In genomic region chr3:169564883-169565282, GRCh38 we compare ENCODE assay signal across 12 cellular contexts.
DNase-seq lines count a peak whose midpoint lies in the region; ATAC-seq and TF ChIP-seq lines count a peak whose summit lies in the region.
"Had no signal": no experiment of that assay in that cellular context is flagged by ENCODE, and none has a peak within 500 bp of the region (broad histone marks: within the 10 kb centered on the region; RNA-seq: fewer than 3 reads in every experiment).

No MANE protein-coding gene starts in this region.

- H3K9me3 ChIP-seq in mucosa of descending colon = no peaks in the 10 kb centered on the region
- H3K9me3 ChIP-seq: SJSA1 had no signal

- no peak overlapping the region for H3K4me3 Mint-ChIP-seq in T-cell
- H3K4me3 Mint-ChIP-seq in activated CD4-positive, alpha-beta memory T cell treated with anti-CD3 and anti-CD28 coated beads, Interleukin-2, amount 10 ng/mL, durations not matched to agents 7 days and 5 days = no peak overlapping the region
- H3K4me3 Mint-ChIP-seq: activated naive CD8-positive, alpha-beta T cell treated with anti-CD3 and anti-CD28 coated beads, Interleukin-2, amount 50 U/mL, for 24 hours had no signal

- H3K9me3 Mint-ChIP-seq in T-cell = no peaks in the 10 kb centered on the region
- no peaks in the 10 kb centered on the region for H3K9me3 Mint-ChIP-seq in activated CD4-positive, alpha-beta memory T cell treated with anti-CD3 and anti-CD28 coated beads, Interleukin-2, amount 10 ng/mL, durations not matched to agents 7 days and 5 days
- H3K9me3 Mint-ChIP-seq: activated naive CD8-positive, alpha-beta T cell treated with anti-CD3 and anti-CD28 coated beads, Interleukin-2, amount 50 U/mL, for 24 hours had no signal

- H3K27ac Mint-ChIP-seq in T-cell = no peak overlapping the region
- no peak overlapping the region for H3K27ac Mint-ChIP-seq in activated CD4-positive, alpha-beta memory T cell treated with anti-CD3 and anti-CD28 coated beads, Interleukin-2, amount 10 ng/mL, durations not matched to agents 7 days and 5 days
- H3K27ac Mint-ChIP-seq: activated naive CD8-positive, alpha-beta T cell treated with anti-CD3 and anti-CD28 coated beads, Interleukin-2, amount 50 U/mL, for 24 hours had no signal

- no peaks in the 10 kb centered on the region for H3K4me1 Mint-ChIP-seq in T-cell
- peaks cover 8% of the 10 kb centered on the region for H3K4me1 Mint-ChIP-seq in activated CD4-positive, alpha-beta memory T cell treated with anti-CD3 and anti-CD28 coated beads, Interleukin-2, amount 10 ng/mL, durations not matched to agents 7 days and 5 days
- H3K4me1 Mint-ChIP-seq: activated naive CD8-positive, alpha-beta T cell treated with anti-CD3 and anti-CD28 coated beads, Interleukin-2, amount 50 U/mL, for 24 hours had no signal

- intact Hi-C loops in mucosa of descending colon (cut with DNase I, micrococcal nuclease) = no loop called here

- POLR2A ChIA-PET in T-cell (lab: Charles Lee) = no interaction called here
- POLR2A ChIA-PET in activated CD4-positive, alpha-beta memory T cell treated with anti-CD3 and anti-CD28 coated beads, Interleukin-2, amount 10 ng/mL, durations not matched to agents 7 days and 5 days (lab: Charles Lee) = no interaction called here

- ATAC-seq in GM18519 (IDR thresholded peaks at IDR 0.05; ENCODE audit: low FRiP score, unreplicated experiment) (peak; percentile 60), HG02642 (IDR thresholded peaks at IDR 0.05; ENCODE audit: poor library complexity, unreplicated experiment) (peak; percentile 48), mucosa of descending colon (peak; percentile 32), T-cell (replicated peaks in 1 of 4) (no peak), GM21526 (IDR thresholded peaks at IDR 0.05; ENCODE audit: low FRiP score, unreplicated experiment) (no peak)
- ATAC-seq: activated naive CD8-positive, alpha-beta T cell treated with anti-CD3 and anti-CD28 coated beads, Interleukin-2, amount 50 U/mL, for 24 hours had no signal

- CTCF ChIA-PET in T-cell (lab: Charles Lee) = no interaction called here
- CTCF ChIA-PET in activated CD4-positive, alpha-beta memory T cell treated with anti-CD3 and anti-CD28 coated beads, Interleukin-2, amount 10 ng/mL, durations not matched to agents 7 days and 5 days (lab: Charles Lee) = interaction anchor here (1.1 kb wide), 1 partner anchor 104 kb away, joined by 3 read pairs; no protein-coding TSS in a partner anchor

- H3K4me3 ChIP-seq in mucosa of descending colon = no peak overlapping the region
- H3K4me3 ChIP-seq: SJSA1 had no signal

- no peaks in the 10 kb centered on the region for H3K36me3 Mint-ChIP-seq in T-cell
- H3K36me3 Mint-ChIP-seq in activated CD4-positive, alpha-beta memory T cell treated with anti-CD3 and anti-CD28 coated beads, Interleukin-2, amount 10 ng/mL, durations not matched to agents 7 days and 5 days (ENCODE audit: low read depth) = no peaks in the 10 kb centered on the region

- no peak for TF ChIP-seq CTCF in mucosa of descending colon (IDR thresholded peaks at IDR 0.05)

- DNase-seq in SK-N-DZ (ENCODE audit: low spot score) (peak; percentile 26), mucosa of descending colon (no peak), T-cell (no peak), hypothalamus (lab: John Stamatoyannopoulos, UW) (no peak)
- no peak for DNase-seq in activated CD4-positive, alpha-beta memory T cell treated with anti-CD3 and anti-CD28 coated beads, Interleukin-2, amount 10 ng/mL, durations not matched to agents 7 days and 5 days
- DNase-seq: activated naive CD8-positive, alpha-beta T cell treated with anti-CD3 and anti-CD28 coated beads, Interleukin-2, amount 50 U/mL, for 24 hours; DMS79 treated with DMSO at 0.1 percent for 48 hours; stimulated activated CD4-positive, alpha-beta T cell treated with anti-CD3 and anti-CD28 coated beads, Interleukin-4, amount 100 ng/mL, for 24 hours had no signal

- no peaks in the 10 kb centered on the region for H3K36me3 ChIP-seq in mucosa of descending colon (ENCODE audit: low read depth)
- H3K36me3 ChIP-seq: SJSA1 had no signal

- H3K4me1 ChIP-seq in mucosa of descending colon (ENCODE audit: low read depth) = no peaks in the 10 kb centered on the region
- H3K4me1 ChIP-seq: SJSA1 had no signal

- peaks cover 16 to 17% of the 10 kb centered on the region in 2 donors for H3K27me3 Mint-ChIP-seq in T-cell
- H3K27me3 Mint-ChIP-seq in activated CD4-positive, alpha-beta memory T cell treated with anti-CD3 and anti-CD28 coated beads, Interleukin-2, amount 10 ng/mL, durations not matched to agents 7 days and 5 days = peaks cover 7% of the 10 kb centered on the region

Comparison
In these comparisons a context has a peak if more than half of its experiments do, and no peak if none do; other contexts are left out.
1. ATAC-seq: peak in GM18519 (single experiment), HG02642 (single experiment) and mucosa of descending colon (single experiment); none in T-cell (0 of 4) and GM21526 (single experiment).